ENCODE assay signal across 17 cellular contexts in the genomic region with DNA sequence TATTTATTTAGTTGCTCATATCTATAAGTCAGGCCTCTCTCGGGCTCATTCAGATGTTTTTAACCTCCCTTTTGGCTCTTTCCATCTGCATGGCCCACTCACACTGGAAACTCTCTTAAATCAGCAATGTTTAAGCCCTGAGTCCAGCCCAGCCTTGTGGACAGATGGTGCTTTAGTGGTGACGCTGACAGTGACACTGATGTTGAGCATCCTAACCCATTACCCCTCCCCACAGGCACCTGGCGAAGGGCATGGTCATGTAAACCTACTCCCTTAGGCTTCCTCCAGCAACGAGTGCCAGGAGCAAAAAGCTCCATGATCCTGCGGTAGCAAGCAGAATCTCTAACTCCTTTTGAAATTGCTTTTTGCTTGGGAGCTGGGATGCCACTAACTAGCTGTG.
DNase-seq lines count a peak whose midpoint lies in the region; ATAC-seq and TF ChIP-seq lines count a peak whose summit lies in the region.
"Had no signal": no experiment of that assay in that cellular context is flagged by ENCODE, and none has a peak within 500 bp of the region (broad histone marks: within the 10 kb centered on the region; RNA-seq: fewer than 3 reads in every experiment).

No MANE protein-coding gene starts in this region.

- ATAC-seq in GM18498 (IDR thresholded peaks at IDR 0.05; ENCODE audit: unreplicated experiment) = no peak
- ATAC-seq in stimulated activated memory B cell treated with anti-CD40 and anti-IgM and Interleukin-4, amounts not matched to agents 10 μg/mL and 1 μg/mL and 100 μg/mL, for 72 hours = no peak
- ATAC-seq: HCT116 had no signal

- H3K27me3 ChIP-seq in endodermal cell (ENCODE audit: control insufficient read depth, insufficient read depth, low read length, poor library complexity, severe bottlenecking) = no peaks in the 10 kb centered on the region
- H3K27me3 ChIP-seq: BLaER1 treated with 17β-estradiol and CSF1 and Interleukin-3, amounts not matched to agents 10 nM and 100 nM had no signal

- H3K9ac ChIP-seq in endodermal cell (ENCODE audit: extremely low read depth, low read length, poor library complexity, severe bottlenecking) = no peak overlapping the region
- H3K9ac ChIP-seq: BLaER1 treated with 17β-estradiol and CSF1 and Interleukin-3, amounts not matched to agents 10 nM and 100 nM had no signal

- no peaks in the 10 kb centered on the region for H3K36me3 Mint-ChIP-seq in endodermal cell (ENCODE audit: low read depth)
- peaks cover 4% of the 10 kb centered on the region for H3K36me3 Mint-ChIP-seq in stimulated activated memory B cell treated with anti-CD40 and anti-IgM and Interleukin-4, amounts not matched to agents 10 μg/mL and 1 μg/mL and 100 μg/mL, for 72 hours

- no peak for TF ChIP-seq CTCF in endodermal cell (conservative IDR thresholded peaks at IDR 0.05)

- no peaks in the 10 kb centered on the region for H3K4me1 ChIP-seq in endodermal cell (ENCODE audit: control insufficient read depth, insufficient read depth, low read length)
- H3K4me1 ChIP-seq: BLaER1 treated with 17β-estradiol and CSF1 and Interleukin-3, amounts not matched to agents 10 nM and 100 nM had no signal

- H3K27ac ChIP-seq in endodermal cell (ENCODE audit: low read depth, low read length) = no peak overlapping the region
- H3K27ac ChIP-seq: BLaER1 treated with 17β-estradiol and CSF1 and Interleukin-3, amounts not matched to agents 10 nM and 100 nM; HL-60 had no signal

- no peak overlapping the region for H3K4me3 Mint-ChIP-seq in endodermal cell
- no peak overlapping the region for H3K4me3 Mint-ChIP-seq in stimulated activated memory B cell treated with anti-CD40 and anti-IgM and Interleukin-4, amounts not matched to agents 10 μg/mL and 1 μg/mL and 100 μg/mL, for 72 hours
- H3K4me3 Mint-ChIP-seq: CD4-positive, alpha-beta T cell had no signal

- no peak overlapping the region for H3K4me3 ChIP-seq in endodermal cell (ENCODE audit: low read length)
- H3K4me3 ChIP-seq: BLaER1 treated with 17β-estradiol and CSF1 and Interleukin-3, amounts not matched to agents 10 nM and 100 nM had no signal

- DNase-seq in G401 (ENCODE audit: low spot score) (peak; percentile 6), NCI-H524 (lab: John Stamatoyannopoulos, UW) (peak; percentile 96 to 97), SK-N-DZ (ENCODE audit: low spot score) (peak; percentile 17), endodermal cell (peak; percentile 35), SKM-1 treated with dmso at 0.1 percent for 144 hours (lab: John Stamatoyannopoulos, UW; ENCODE audit: unreplicated experiment) (no peak)
- DNase-seq: ACHN; Calu3; CD4-positive, alpha-beta T cell; DMS153; DMS79 treated with DMSO at 0.1 percent for 48 hours; EL; GDM1 had no signal

- in situ Hi-C loops in G401 (cut with HindIII; ENCODE audit: low sequenced_read_pairs) = no loop called here

- H3K36me3 ChIP-seq in endodermal cell (ENCODE audit: control insufficient read depth, insufficient read depth, low read length) = no peaks in the 10 kb centered on the region
- H3K36me3 ChIP-seq: BLaER1 treated with 17β-estradiol and CSF1 and Interleukin-3, amounts not matched to agents 10 nM and 100 nM had no signal

- H3K27ac Mint-ChIP-seq in endodermal cell = no peak overlapping the region
- no peak overlapping the region for H3K27ac Mint-ChIP-seq in stimulated activated memory B cell treated with anti-CD40 and anti-IgM and Interleukin-4, amounts not matched to agents 10 μg/mL and 1 μg/mL and 100 μg/mL, for 72 hours
- H3K27ac Mint-ChIP-seq: CD4-positive, alpha-beta T cell had no signal

- 90 to 91% methylated on average over 2 to 5 of the region's 5 CpGs for WGBS in endodermal cell (ENCODE audit: insufficient coverage in 1 of 2, insufficient read length in 1 of 2), 2 experiments

- no peaks in the 10 kb centered on the region for H3K9me3 ChIP-seq in endodermal cell (ENCODE audit: control insufficient read depth, low read length)

- H3K4me1 Mint-ChIP-seq in endodermal cell = no peaks in the 10 kb centered on the region
- no peaks in the 10 kb centered on the region for H3K4me1 Mint-ChIP-seq in stimulated activated memory B cell treated with anti-CD40 and anti-IgM and Interleukin-4, amounts not matched to agents 10 μg/mL and 1 μg/mL and 100 μg/mL, for 72 hours

- peaks cover 42% of the 10 kb centered on the region for H3K9me3 Mint-ChIP-seq in endodermal cell
- no peaks in the 10 kb centered on the region for H3K9me3 Mint-ChIP-seq in stimulated activated memory B cell treated with anti-CD40 and anti-IgM and Interleukin-4, amounts not matched to agents 10 μg/mL and 1 μg/mL and 100 μg/mL, for 72 hours
- H3K9me3 Mint-ChIP-seq: CD4-positive, alpha-beta T cell had no signal

- H3K27me3 Mint-ChIP-seq in endodermal cell (ENCODE audit: insufficient read depth) = no peaks in the 10 kb centered on the region
- peaks cover 14% of the 10 kb centered on the region for H3K27me3 Mint-ChIP-seq in stimulated activated memory B cell treated with anti-CD40 and anti-IgM and Interleukin-4, amounts not matched to agents 10 μg/mL and 1 μg/mL and 100 μg/mL, for 72 hours
- H3K27me3 Mint-ChIP-seq: CD4-positive, alpha-beta T cell had no signal
